Comparison of ENCODE assay signal across 13 cellular contexts in genomic region chr5:146647656-146648199, GRCh38.
DNase-seq lines count a peak whose midpoint lies in the region; ATAC-seq and TF ChIP-seq lines count a peak whose summit lies in the region.
"Had no signal": no experiment of that assay in that cellular context is flagged by ENCODE, and none has a peak within 500 bp of the region (broad histone marks: within the 10 kb centered on the region; RNA-seq: fewer than 3 reads in every experiment).

No MANE protein-coding gene starts in this region.

- no peak overlapping the region for H3K14ac ChIP-seq in H9 (ENCODE audit: insufficient read depth, low read length)

- H3K4me1 ChIP-seq in H9 (ENCODE audit: insufficient read depth, low read length), result no peaks in the 10 kb centered on the region
- no peaks in the 10 kb centered on the region for H3K4me1 ChIP-seq in mammary epithelial cell (ENCODE audit: insufficient read depth, low read length)
- H3K4me1 ChIP-seq: left ventricle myocardium inferior had no signal

- H3K9me3 Mint-ChIP-seq in H9, result no peaks in the 10 kb centered on the region
- no peaks in the 10 kb centered on the region for H3K9me3 Mint-ChIP-seq in stimulated activated naive B cell treated with anti-CD40 and anti-IgM and Interleukin-4, amounts not matched to agents 10 μg/mL and 1 μg/mL and 100 μg/mL, for 72 hours
- H3K9me3 Mint-ChIP-seq: activated T-cell treated with anti-CD3 and anti-CD28 coated beads, Interleukin-2, amount 50 U/mL, for 4 hours had no signal

- H3T11ph ChIP-seq in H9 (ENCODE audit: low read length), result no peak overlapping the region

- H3K9ac ChIP-seq in H9 (ENCODE audit: extremely low read depth, insufficient read length, low read length) (no peak overlapping the region), mammary epithelial cell (ENCODE audit: insufficient read depth, low read length) (no peak overlapping the region)

- H3K23me2 ChIP-seq in H9 (ENCODE audit: insufficient read length, low read depth, low read length, poor library complexity, severe bottlenecking), result no peaks in the 10 kb centered on the region

- no peak overlapping the region for H2AFZ ChIP-seq in H9 (ENCODE audit: low read length)
- peak overlapping the region; percentile 0 for H2AFZ ChIP-seq in mammary epithelial cell (ENCODE audit: low read depth, low read length)

- H3K27me3 Mint-ChIP-seq in H9 (ENCODE audit: low read depth), result no peaks in the 10 kb centered on the region
- no peaks in the 10 kb centered on the region for H3K27me3 Mint-ChIP-seq in stimulated activated naive B cell treated with anti-CD40 and anti-IgM and Interleukin-4, amounts not matched to agents 10 μg/mL and 1 μg/mL and 100 μg/mL, for 72 hours

- intact Hi-C loops in mammary epithelial cell (cut with micrococcal nuclease), result loop anchor here (5.0 kb wide), 1 partner anchor 105 kb away; no protein-coding TSS in a partner anchor

- H3K9me3 ChIP-seq in H9 (ENCODE audit: control insufficient read depth, low read depth, low read length), result no peaks in the 10 kb centered on the region
- no peaks in the 10 kb centered on the region for H3K9me3 ChIP-seq in mammary epithelial cell (replicated peaks; ENCODE audit: insufficient read depth, low read length)
- H3K9me3 ChIP-seq: left ventricle myocardium inferior had no signal

- no TSS peak for BruUV-seq in mammary epithelial cell (replicated peaks; lab: Mats Ljungman, UMichigan)

- no peaks in the 10 kb centered on the region for H3K36me3 ChIP-seq in mammary epithelial cell (ENCODE audit: insufficient read depth, low read length)
- H3K36me3 ChIP-seq: left ventricle myocardium inferior had no signal

- no peak overlapping the region for H3K27ac ChIP-seq in H9 (ENCODE audit: insufficient read length, low read depth, low read length)
- no peak overlapping the region for H3K27ac ChIP-seq in mammary epithelial cell (ENCODE audit: insufficient read depth, low read depth, low read length)
- H3K27ac ChIP-seq: left ventricle myocardium inferior had no signal

- H4K91ac ChIP-seq in H9 (ENCODE audit: insufficient read length, low read depth, low read length), result no peak overlapping the region

- H3K4me2 ChIP-seq in H9 (ENCODE audit: insufficient read depth, insufficient read length, low read length) (no peak overlapping the region), mammary epithelial cell (ENCODE audit: insufficient read depth, low read depth, low read length) (no peak overlapping the region)

- H3K27me3 ChIP-seq in H9 (ENCODE audit: insufficient read depth, low read length) (no peaks in the 10 kb centered on the region), mammary epithelial cell (ENCODE audit: insufficient read depth, low read length) (no peaks in the 10 kb centered on the region)

- H2AK5ac ChIP-seq in H9 (ENCODE audit: insufficient read length, low read length), result no peak overlapping the region

- H3K18ac ChIP-seq in H9 (ENCODE audit: insufficient read length, low read depth, low read length), result no peak overlapping the region

- no peak overlapping the region for H3K23ac ChIP-seq in H9 (ENCODE audit: insufficient read length, low read depth, low read length)

- H3K4ac ChIP-seq in H9 (ENCODE audit: low read depth, low read length), result no peak overlapping the region

- peaks cover 7 to 9% (median 7%) of the 10 kb centered on the region in 3 experiments; a peak in 5 of 7 replicates for H3K36me3 Mint-ChIP-seq in H9 (ENCODE audit: insufficient read depth in 1 of 3, low read depth in 3 of 3)
- no peaks in the 10 kb centered on the region for H3K36me3 Mint-ChIP-seq in stimulated activated naive B cell treated with anti-CD40 and anti-IgM and Interleukin-4, amounts not matched to agents 10 μg/mL and 1 μg/mL and 100 μg/mL, for 72 hours

- H3K79me1 ChIP-seq in H9 (ENCODE audit: insufficient read depth, low read depth, low read length, poor library complexity, severe bottlenecking), result no peaks in the 10 kb centered on the region

- in situ Hi-C loops in mammary epithelial cell (cut with MboI; ENCODE audit: low sequenced_read_pairs in 2 of 2), result no loop called here

- H3K56ac ChIP-seq in H9 (ENCODE audit: insufficient read length, low read depth, low read length), result no peak overlapping the region

- H3K4me3 ChIP-seq in mammary epithelial cell (replicated peaks in 1 of 3; ENCODE audit: insufficient read depth in 1 of 3, low read depth in 2 of 3, low read length in 3 of 3), result no peak overlapping the region
- H3K4me3 ChIP-seq: left ventricle myocardium inferior had no signal

- DNase-seq in H9 (no peak), NCI-H2227 treated with DMSO at 0.1 percent for 48 hours (lab: John Stamatoyannopoulos, UW) (peak; percentile 10), mammary epithelial cell (peak; percentile 22), pons (ENCODE audit: low spot score) (peak; percentile 67)
- no peak for DNase-seq in stimulated activated naive B cell treated with anti-CD40 and anti-IgM and Interleukin-4, amounts not matched to agents 10 μg/mL and 1 μg/mL and 100 μg/mL, for 72 hours
- no peak for DNase-seq in stimulated activated CD4-positive, alpha-beta T cell treated with anti-CD3 and anti-CD28 coated beads, Interleukin-2, amount 100 ng/mL, for 24 hours
- DNase-seq: activated CD4-positive, alpha-beta T cell treated with anti-CD3 and anti-CD28 coated beads for 4 hours; activated T-cell treated with anti-CD3 and anti-CD28 coated beads, Interleukin-2, amount 50 U/mL, for 4 hours; left ventricle myocardium inferior; small intestine; T-helper 1 cell had no signal

- H2BK20ac ChIP-seq in H9 (ENCODE audit: low read depth, low read length, poor library complexity, severe bottlenecking), result no peak overlapping the region

- no peaks in the 10 kb centered on the region for H4K20me1 ChIP-seq in H9 (ENCODE audit: control insufficient read depth, insufficient read depth, insufficient read length)
- H4K20me1 ChIP-seq in mammary epithelial cell (ENCODE audit: insufficient read depth, low read length), result no peaks in the 10 kb centered on the region

- H2BK12ac ChIP-seq in H9 (ENCODE audit: insufficient read length, low read depth, low read length), result peak overlapping the region; percentile 31

- no peak overlapping the region for H2BK120ac ChIP-seq in H9 (ENCODE audit: low read depth, low read length, poor library complexity, severe bottlenecking)

- no peak overlapping the region for H4K5ac ChIP-seq in H9 (ENCODE audit: insufficient read length, low read depth, low read length)

- H3K4me1 Mint-ChIP-seq in H9, result no peaks in the 10 kb centered on the region
- H3K4me1 Mint-ChIP-seq in stimulated activated naive B cell treated with anti-CD40 and anti-IgM and Interleukin-4, amounts not matched to agents 10 μg/mL and 1 μg/mL and 100 μg/mL, for 72 hours, result no peaks in the 10 kb centered on the region

- CTCF ChIA-PET in mammary epithelial cell (lab: Charles Lee; ENCODE audit: low non-redundant PET), result interaction anchor here (0.7 kb wide), 1 partner anchor 106 kb away, joined by 4 read pairs; no protein-coding TSS in a partner anchor

- no peaks in the 10 kb centered on the region for H3K79me2 ChIP-seq in H9 (ENCODE audit: insufficient read depth, low read length)
- H3K79me2 ChIP-seq in mammary epithelial cell (ENCODE audit: insufficient read depth, low read length), result no peaks in the 10 kb centered on the region

- no peak overlapping the region for H2BK5ac ChIP-seq in H9 (ENCODE audit: insufficient read length, low read length)

- no CpG with 5 or more reads among the region's 3 CpGs for WGBS in H9 (ENCODE audit: extremely low coverage, insufficient read length, low lambda C conversion rate)
- WGBS in mammary epithelial cell (ENCODE audit: low coverage, missing lambda C conversion rate), result 3% methylated on average over 3 of the region's 3 CpGs

- ATAC-seq in stimulated activated naive B cell treated with anti-CD40 and anti-IgM and Interleukin-4, amounts not matched to agents 10 μg/mL and 1 μg/mL and 100 μg/mL, for 72 hours (replicated peaks), result no peak
- no peak for ATAC-seq in GM18502 (IDR thresholded peaks at IDR 0.05; ENCODE audit: poor library complexity, unreplicated experiment)
- no peak for ATAC-seq in GM18858 (IDR thresholded peaks at IDR 0.05; ENCODE audit: unreplicated experiment)
- ATAC-seq: activated T-cell treated with anti-CD3 and anti-CD28 coated beads, Interleukin-2, amount 50 U/mL, for 4 hours had no signal

- dilution Hi-C loops in mammary epithelial cell (cut with HindIII; ENCODE audit: low sequenced_read_pairs), result no loop called here

- no peak for TF ChIP-seq CTCF in H9 (conservative IDR thresholded peaks at IDR 0.05)
- TF ChIP-seq CTCF in mammary epithelial cell (conservative IDR thresholded peaks at IDR 0.05 in 1 of 2, IDR thresholded peaks at IDR 0.05 in 1 of 2; ENCODE audit: extremely low read depth in 1 of 2, insufficient read depth in 1 of 2, low read depth in 1 of 2, low read length in 2 of 2), result no peak

- no peak overlapping the region for H4K8ac ChIP-seq in H9 (replicated peaks; ENCODE audit: insufficient read length, low read depth, low read length)

- H2BK15ac ChIP-seq in H9 (ENCODE audit: low read depth, low read length), result no peak overlapping the region

- no peak overlapping the region for H3K4me3 Mint-ChIP-seq in H9
- no peak overlapping the region for H3K4me3 Mint-ChIP-seq in stimulated activated naive B cell treated with anti-CD40 and anti-IgM and Interleukin-4, amounts not matched to agents 10 μg/mL and 1 μg/mL and 100 μg/mL, for 72 hours
- H3K4me3 Mint-ChIP-seq: activated T-cell treated with anti-CD3 and anti-CD28 coated beads, Interleukin-2, amount 50 U/mL, for 4 hours had no signal

- H3K27ac Mint-ChIP-seq in H9, result peak overlapping the region in 1 of 3 experiments; percentile 92; a peak in 2 of 7 replicates
- H3K27ac Mint-ChIP-seq in stimulated activated naive B cell treated with anti-CD40 and anti-IgM and Interleukin-4, amounts not matched to agents 10 μg/mL and 1 μg/mL and 100 μg/mL, for 72 hours, result no peak overlapping the region

Comparison
In these comparisons a context has a peak if more than half of its experiments do, and no peak if none do; other contexts are left out.
1. DNase-seq: peak in NCI-H2227 treated with DMSO at 0.1 percent for 48 hours (single experiment), mammary epithelial cell (single experiment) and pons (single experiment); none in H9 (single experiment), stimulated activated naive B cell treated with anti-CD40 and anti-IgM and Interleukin-4, amounts not matched to agents 10 μg/mL and 1 μg/mL and 100 μg/mL, for 72 hours (single experiment) and stimulated activated CD4-positive, alpha-beta T cell treated with anti-CD3 and anti-CD28 coated beads, Interleukin-2, amount 100 ng/mL, for 24 hours (0 of 2).